Comparison of ENCODE assay signal across 28 cellular contexts in the genomic region with DNA sequence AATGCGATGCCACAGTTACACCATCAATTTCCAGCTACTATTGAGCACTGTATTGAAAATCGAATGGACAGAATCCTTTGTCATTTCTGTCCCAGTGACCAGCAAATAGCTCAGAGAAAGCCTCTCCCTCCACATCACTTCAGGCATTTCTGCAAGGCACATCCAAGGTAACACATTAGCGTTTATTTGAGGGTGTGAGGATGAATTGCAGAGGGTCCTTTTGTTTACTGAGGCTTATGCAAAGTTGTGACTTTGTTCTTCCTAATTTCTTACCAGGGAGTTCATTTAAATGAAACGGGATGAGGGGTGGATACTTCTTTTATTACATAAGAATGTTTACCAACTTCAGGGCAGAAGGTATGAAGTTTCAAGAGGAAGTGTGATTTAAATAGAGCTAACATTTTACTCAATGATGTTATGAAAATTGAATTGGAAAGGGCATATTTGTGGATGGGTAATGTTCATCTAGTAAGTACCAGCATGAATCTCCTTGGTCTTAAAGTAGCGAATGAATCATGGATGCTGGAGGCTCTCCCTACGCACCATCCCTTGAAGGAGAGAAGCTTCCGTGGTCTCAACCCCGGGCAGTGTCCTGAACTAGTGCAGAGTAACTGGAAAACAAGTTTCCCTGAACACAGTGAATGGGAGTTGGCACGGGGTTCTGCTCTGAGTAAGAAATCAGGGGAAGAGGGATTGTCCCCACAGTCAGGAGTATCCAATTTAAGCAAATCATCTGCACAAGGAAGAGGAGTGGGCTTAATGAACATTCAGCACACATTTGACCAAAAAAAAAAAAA.
"Had no signal": no experiment of that assay in that cellular context is flagged by ENCODE, and none has a peak within 500 bp of the region (broad histone marks: within the 10 kb centered on the region; RNA-seq: fewer than 3 reads in every experiment).

No MANE protein-coding gene starts in this region.

- H3K4me1 ChIP-seq: breast epithelium, right atrium auricular region, upper lobe of left lung, vagina had no signal

- H3K4me1 Mint-ChIP-seq: activated CD4-positive, alpha-beta memory T cell treated with anti-CD3 and anti-CD28 coated beads, Interleukin-2, amount 10 ng/mL, durations not matched to agents 7 days and 5 days; activated CD4-positive, alpha-beta T cell treated with anti-CD3 and anti-CD28 coated beads, Interleukin-2, amount 10 ng/mL, durations not matched to agents 24 days and 14 days; naive B cell; stimulated activated memory B cell treated with anti-CD40 and anti-IgM and Interleukin-4, amounts not matched to agents 10 μg/mL and 1 μg/mL and 100 μg/mL, for 72 hours; stimulated activated naive CD8-positive, alpha-beta T cell treated with anti-CD3 and anti-CD28 coated beads, Interleukin-15, amount 100 ng/mL, for 72 hours had no signal

- H3K4me3 Mint-ChIP-seq: activated CD4-positive, alpha-beta memory T cell treated with anti-CD3 and anti-CD28 coated beads, Interleukin-2, amount 10 ng/mL, durations not matched to agents 7 days and 5 days; activated CD4-positive, alpha-beta T cell treated with anti-CD3 and anti-CD28 coated beads, Interleukin-2, amount 10 ng/mL, durations not matched to agents 24 days and 14 days; naive B cell; stimulated activated memory B cell treated with anti-CD40 and anti-IgM and Interleukin-4, amounts not matched to agents 10 μg/mL and 1 μg/mL and 100 μg/mL, for 72 hours; stimulated activated naive CD8-positive, alpha-beta T cell treated with anti-CD3 and anti-CD28 coated beads, Interleukin-15, amount 100 ng/mL, for 72 hours; T-helper 1 cell treated with Interleukin-12 subunit alpha and Interleukin-12 subunit beta and Interleukin-4 antibody, amounts not matched to agents 30 μg/mL and 1 μg/mL, for 36 hours had no signal

- H3K27me3 ChIP-seq: right atrium auricular region, upper lobe of left lung, vagina had no signal

- H3K27me3 Mint-ChIP-seq: activated CD4-positive, alpha-beta memory T cell treated with anti-CD3 and anti-CD28 coated beads, Interleukin-2, amount 10 ng/mL, durations not matched to agents 7 days and 5 days had no signal

- H3K27ac Mint-ChIP-seq: activated CD4-positive, alpha-beta memory T cell treated with anti-CD3 and anti-CD28 coated beads, Interleukin-2, amount 10 ng/mL, durations not matched to agents 7 days and 5 days; activated CD4-positive, alpha-beta T cell treated with anti-CD3 and anti-CD28 coated beads, Interleukin-2, amount 10 ng/mL, durations not matched to agents 24 days and 14 days; activated naive CD4-positive, alpha-beta T cell treated with anti-CD3 and anti-CD28 coated beads, Interleukin-2, amount 50 U/mL, for 72 hours; activated T-helper 2 cell treated with anti-CD3 and anti-CD28 coated beads, Interferon-gamma antibody, Interleukin-2, Interleukin-4, amounts not matched to agents 10 μg/mL and 5 μg/mL and 100 μg/mL, durations not matched to agents 14 hours and 24 hours and 36 hours; naive B cell; stimulated activated memory B cell treated with anti-CD40 and anti-IgM and Interleukin-4, amounts not matched to agents 10 μg/mL and 1 μg/mL and 100 μg/mL, for 72 hours; stimulated activated naive CD8-positive, alpha-beta T cell treated with anti-CD3 and anti-CD28 coated beads, Interleukin-15, amount 100 ng/mL, for 72 hours; T-helper 1 cell treated with Interleukin-12 subunit alpha and Interleukin-12 subunit beta and Interleukin-4 antibody, amounts not matched to agents 30 μg/mL and 1 μg/mL, for 36 hours had no signal

- H3K4me2 ChIP-seq: smooth muscle cell had no signal

- H3K4me3 ChIP-seq: breast epithelium, right atrium auricular region, smooth muscle cell, upper lobe of left lung, vagina had no signal

- H3K36me3 Mint-ChIP-seq: naive B cell; stimulated activated memory B cell treated with anti-CD40 and anti-IgM and Interleukin-4, amounts not matched to agents 10 μg/mL and 1 μg/mL and 100 μg/mL, for 72 hours had no signal

- DNase-seq: activated CD4-positive, alpha-beta memory T cell treated with anti-CD3 and anti-CD28 coated beads, Interleukin-2, amount 10 ng/mL, durations not matched to agents 7 days and 5 days; activated CD4-positive, alpha-beta T cell treated with anti-CD3 and anti-CD28 coated beads, Interleukin-2, amount 10 ng/mL, durations not matched to agents 24 days and 14 days; activated T-cell treated with anti-CD3 and anti-CD28 coated beads, Interleukin-2, amount 50 U/mL, for 48 hours; central memory CD4-positive, alpha-beta T cell; foreskin fibroblast; head of caudate nucleus; hippocampal formation; islet precursor cell; left ventricle myocardium superior; naive B cell; stimulated activated CD4-positive, alpha-beta T cell treated with anti-CD3 and anti-CD28 coated beads, Interleukin-1b, Interleukin-23, amount 100 ng/mL, for 48 hours; stimulated activated CD4-positive, alpha-beta T cell treated with anti-CD3 and anti-CD28 coated beads, Interleukin-4, amount 100 ng/mL, for 4 hours; stimulated activated CD8-positive, alpha-beta memory T cell treated with anti-CD3 and anti-CD28 coated beads, Interleukin-4, amount 100 ng/mL, for 48 hours; stimulated activated naive CD8-positive, alpha-beta T cell treated with anti-CD3 and anti-CD28 coated beads, Interleukin-15, amount 100 ng/mL, for 72 hours; substantia nigra; T-helper 9 cell; upper lobe of left lung had no signal

- ATAC-seq: activated CD4-positive, CD25-positive, alpha-beta regulatory T cell treated with anti-CD3 and anti-CD28 coated beads, Interleukin-2, amount 50 U/mL, for 24 hours; activated naive CD4-positive, alpha-beta T cell treated with anti-CD3 and anti-CD28 coated beads, Interleukin-2, amount 50 U/mL, for 72 hours; esophagus mucosa; left ventricle myocardium superior; stimulated activated memory B cell treated with anti-CD40 and anti-IgM and Interleukin-4, amounts not matched to agents 10 μg/mL and 1 μg/mL and 100 μg/mL, for 72 hours; stimulated activated naive CD8-positive, alpha-beta T cell treated with anti-CD3 and anti-CD28 coated beads, Interleukin-15, amount 100 ng/mL, for 72 hours had no signal

- H3K36me3 ChIP-seq: breast epithelium, right atrium auricular region, upper lobe of left lung, vagina had no signal

- H3K27ac ChIP-seq: breast epithelium, right atrium auricular region, upper lobe of left lung, vagina, VCaP had no signal
